ENCODE assay signal across 33 cellular contexts in genomic region chr2:80786584-80786983, GRCh38.
"Had no signal": no experiment of that assay in that cellular context is flagged by ENCODE, and none has a peak within 500 bp of the region (broad histone marks: within the 10 kb centered on the region; RNA-seq: fewer than 3 reads in every experiment).

No MANE protein-coding gene starts in this region.

- H3K27me3 ChIP-seq: adrenal gland, body of pancreas, brain microvascular endothelial cell, breast epithelium had no signal

- H3K27ac ChIP-seq: adrenal gland, body of pancreas, brain microvascular endothelial cell, breast epithelium, VCaP had no signal

- H3K36me3 ChIP-seq: adrenal gland, brain microvascular endothelial cell, breast epithelium had no signal

- H3K4me1 ChIP-seq: adrenal gland, body of pancreas, breast epithelium had no signal

- H3K4me3 ChIP-seq: adrenal gland, body of pancreas, breast epithelium had no signal

- FAIRE-seq: astrocyte, TTC549 had no signal

- H3K9me3 ChIP-seq: adrenal gland, body of pancreas had no signal

- ATAC-seq: activated CD8-positive, alpha-beta T cell treated with anti-CD3 and anti-CD28 coated beads for 36 hours; activated naive CD4-positive, alpha-beta T cell treated with anti-CD3 and anti-CD28 coated beads, Interleukin-2, amount 50 U/mL, for 72 hours; activated T-cell treated with anti-CD3 and anti-CD28 coated beads, Interleukin-2, amount 50 U/mL, for 4 hours; activated T-cell treated with anti-CD3 and anti-CD28 coated beads, Interleukin-2, amount 50 U/mL, for 72 hours; activated T-helper 17 cell treated with anti-CD3 and anti-CD28 coated beads, Interleukin-2, amount 50 U/mL, for 72 hours; body of pancreas had no signal

- DNase-seq: activated B cell treated with CpG ODN at 0.5 μM for 24 hours; activated CD4-positive, alpha-beta memory T cell treated with anti-CD3 and anti-CD28 coated beads for 36 hours; activated CD4-positive, alpha-beta T cell treated with anti-CD3 and anti-CD28 coated beads for 4 hours; activated CD4-positive, alpha-beta T cell treated with anti-CD3 and anti-CD28 coated beads, Interleukin-2, amount 10 ng/mL, durations not matched to agents 24 days and 14 days; activated CD4-positive, alpha-beta T cell treated with anti-CD3 and anti-CD28 coated beads, Interleukin-2, amount 50 U/mL, for 1 hour; activated CD4-positive, alpha-beta T cell treated with anti-CD3 and anti-CD28 coated beads, Interleukin-2, amount 50 U/mL, for 4 hours; activated CD4-positive, CD25-positive, alpha-beta regulatory T cell treated with anti-CD3 and anti-CD28 coated beads, Interleukin-2, amount 50 U/mL, for 72 hours; activated CD8-positive, alpha-beta memory T cell treated with anti-CD3 and anti-CD28 coated beads, Interleukin-2, amount 50 U/mL, for 4 hours; activated CD8-positive, alpha-beta T cell treated with anti-CD3 and anti-CD28 coated beads for 36 hours; activated effector memory CD4-positive, alpha-beta T cell treated with anti-CD3 and anti-CD28 coated beads, Interleukin-2, amount 50 U/mL, for 16 hours; activated gamma-delta T cell treated with Interleukin-2 at 50 U/mL for 16 hours; activated naive CD4-positive, alpha-beta T cell; activated naive CD4-positive, alpha-beta T cell treated with anti-CD3 and anti-CD28 coated beads for 36 hours; activated naive CD4-positive, alpha-beta T cell treated with anti-CD3 and anti-CD28 coated beads, Interleukin-2, amount 50 U/mL, for 16 hours; activated naive CD8-positive, alpha-beta T cell treated with anti-CD3 and anti-CD28 coated beads for 36 hours; activated T-cell treated with anti-CD3 and anti-CD28 coated beads for 4 hours; activated T-cell treated with anti-CD3 and anti-CD28 coated beads, Interleukin-2, amount 50 U/mL, for 1 hour; activated T-cell treated with anti-CD3 and anti-CD28 coated beads, Interleukin-2, amount 50 U/mL, for 4 hours; activated T-cell treated with anti-CD3 and anti-CD28 coated beads, Interleukin-2, amount 50 U/mL, for 72 hours; adrenal gland; amniotic stem cell; aorta; body of pancreas; brain microvascular endothelial cell; central memory CD4-positive, alpha-beta T cell; T-helper 2 cell; T-helper 9 cell had no signal
